Comparison of ENCODE assay signal across 8 cellular contexts in genomic region chr18:47997338-47997780, GRCh38.
DNase-seq lines count a peak whose midpoint lies in the region; ATAC-seq, FAIRE-seq and TF ChIP-seq lines count a peak whose summit lies in the region.

No MANE protein-coding gene starts in this region.

- peak; percentile 60 for TF ChIP-seq CTCF in D721Med (IDR thresholded peaks at IDR 0.05; ENCODE audit: insufficient read depth, missing control alignments)

- no peaks in the 10 kb centered on the region for H3K27me3 ChIP-seq in Karpas-422 (ENCODE audit: low read length)
- no peaks in the 10 kb centered on the region for H3K27me3 ChIP-seq in aorta (ENCODE audit: control insufficient read depth in 1 of 2, insufficient read depth in 2 of 2, low read length in 1 of 2)

- H3K9me2 ChIP-seq in Karpas-422 (replicated peaks; ENCODE audit: insufficient read depth, low read length) = no peaks in the 10 kb centered on the region

- no peaks in the 10 kb centered on the region for H3K36me3 ChIP-seq in Karpas-422 (ENCODE audit: insufficient read depth, low read length)
- H3K36me3 ChIP-seq in aorta (ENCODE audit: control insufficient read depth in 1 of 2, insufficient read depth in 2 of 2, low read length in 1 of 2) = no peaks in the 10 kb centered on the region

- H3K36me3 Mint-ChIP-seq in activated naive CD4-positive, alpha-beta T cell treated with anti-CD3 and anti-CD28 coated beads for 36 hours (ENCODE audit: low read depth) = no peaks in the 10 kb centered on the region

- intact Hi-C loops in activated naive CD4-positive, alpha-beta T cell treated with anti-CD3 and anti-CD28 coated beads for 36 hours (cut with micrococcal nuclease) = loop anchor here (1.0 kb wide), 2 partner anchors 66 to 225 kb away; no protein-coding TSS in a partner anchor
- intact Hi-C loops in aorta (cut with DNase I) = no loop called here

- no peak overlapping the region for H3K9ac ChIP-seq in Karpas-422 (ENCODE audit: low read length)

- DNase-seq in D721Med (ENCODE audit: insufficient read length, low spot score) (peak; percentile 55), Karpas-422 (peak; percentile 88), myocyte (ENCODE audit: low read depth) (peak; percentile 83), H4 (ENCODE audit: low spot score) (no peak), aorta (no peak)
- DNase-seq in activated naive CD4-positive, alpha-beta T cell treated with anti-CD3 and anti-CD28 coated beads for 36 hours = peak; percentile 56

- no peaks in the 10 kb centered on the region for H4K20me1 ChIP-seq in Karpas-422 (ENCODE audit: insufficient read depth, low read depth, low read length)

- WGBS in aorta, 2 donors = 56 to 62% methylated on average over 5 of the region's 5 CpGs

- peak; percentile 80 for FAIRE-seq in D721Med (lab: Jason Lieb, UNC)

- H3K9me3 Mint-ChIP-seq in activated naive CD4-positive, alpha-beta T cell treated with anti-CD3 and anti-CD28 coated beads for 36 hours = peaks cover 11% of the 10 kb centered on the region

- peak overlapping the region; percentile 99 for H3K27ac ChIP-seq in Karpas-422 (ENCODE audit: low read length)
- H3K27ac ChIP-seq in aorta (ENCODE audit: low read depth in 1 of 2, low read length in 2 of 2) = no peak overlapping the region

- no peak overlapping the region for H3K27ac Mint-ChIP-seq in activated naive CD4-positive, alpha-beta T cell treated with anti-CD3 and anti-CD28 coated beads for 36 hours

- no peaks in the 10 kb centered on the region; the same call in 1 of the 2 replicates for H3K9me3 ChIP-seq in Karpas-422 (ENCODE audit: low read length)
- peaks cover 5% of the 10 kb centered on the region for H3K9me3 ChIP-seq in aorta (ENCODE audit: control insufficient read depth, low read length)

- no peak overlapping the region for H3K4me2 ChIP-seq in Karpas-422 (ENCODE audit: low read depth, low read length, poor library complexity, severe bottlenecking)

- H3K27me3 Mint-ChIP-seq in activated naive CD4-positive, alpha-beta T cell treated with anti-CD3 and anti-CD28 coated beads for 36 hours (ENCODE audit: low read depth) = no peaks in the 10 kb centered on the region

- ATAC-seq in GM21723 (IDR thresholded peaks at IDR 0.05; ENCODE audit: unreplicated experiment) (no peak), HG03025 (IDR thresholded peaks at IDR 0.05; ENCODE audit: low FRiP score, unreplicated experiment) (no peak), aorta (ENCODE audit: low FRiP score) (no peak)

- no peak overlapping the region for H3K4me3 Mint-ChIP-seq in activated naive CD4-positive, alpha-beta T cell treated with anti-CD3 and anti-CD28 coated beads for 36 hours

- CTCF ChIA-PET in activated naive CD4-positive, alpha-beta T cell treated with anti-CD3 and anti-CD28 coated beads for 36 hours (lab: Charles Lee) = interaction anchor here (0.8 to 4.7 kb wide), 18 partner anchors 10 to 255 kb away, joined by 3 to 35 read pairs (median 4); no protein-coding TSS in a partner anchor

- no peaks in the 10 kb centered on the region for H3K4me1 Mint-ChIP-seq in activated naive CD4-positive, alpha-beta T cell treated with anti-CD3 and anti-CD28 coated beads for 36 hours (ENCODE audit: low read depth)

- no peaks in the 10 kb centered on the region for H3K79me2 ChIP-seq in Karpas-422 (ENCODE audit: low read length)

- H3K4me3 ChIP-seq in Karpas-422 (ENCODE audit: low read length) (no peak overlapping the region), aorta (ENCODE audit: low read length in 2 of 2) (no peak overlapping the region)

- H3K4me1 ChIP-seq in Karpas-422 (ENCODE audit: low read length) (peaks cover 76% of the 10 kb centered on the region), aorta (ENCODE audit: control insufficient read depth in 1 of 2, insufficient read depth in 2 of 2, low read length in 2 of 2) (no peaks in the 10 kb centered on the region)

- no peak overlapping the region for H2AFZ ChIP-seq in Karpas-422 (ENCODE audit: low read length)

Comparison
In these comparisons a context has a peak if more than half of its experiments do, and no peak if none do; other contexts are left out.
1. DNase-seq: peak in D721Med (single experiment), Karpas-422 (single experiment), activated naive CD4-positive, alpha-beta T cell treated with anti-CD3 and anti-CD28 coated beads for 36 hours (single experiment) and myocyte (single experiment); none in H4 (single experiment) and aorta (0 of 2).